In genomic region chr5:150542933-150543445, GRCh38 we compare ENCODE assay signal across 1 cellular context.
A peak's percentile ranks its signal among the peaks of the same experiment; 100 is the strongest.
TF ChIP-seq lines count a peak whose summit lies in the region.

No MANE protein-coding gene starts in this region.

TF ChIP-seq in HepG2, 621 proteins besides CTCF, POLR2A, EP300 and RAD21 (continued from another document and continues in another):
- no peak for TF ChIP-seq CENPBD1 (CRISPR knock-in tag; IDR thresholded peaks at IDR 0.05; ENCODE audit: borderline replicate concordance, low read depth)
- TF ChIP-seq PAX8 (CRISPR knock-in tag; IDR thresholded peaks at IDR 0.05; ENCODE audit: borderline replicate concordance) = no peak
- TF ChIP-seq RARG (CRISPR knock-in tag; IDR thresholded peaks at IDR 0.05; ENCODE audit: low read depth) = no peak
- TF ChIP-seq ZIK1 (CRISPR knock-in tag; IDR thresholded peaks at IDR 0.05; ENCODE audit: borderline replicate concordance, low read depth) = peak; percentile 43; the same call in 1 of the 2 replicates
- TF ChIP-seq MED13 (CRISPR knock-in tag; IDR thresholded peaks at IDR 0.05) = peak; percentile 79; the same call in 1 of the 2 replicates
- peak; percentile 99 for TF ChIP-seq NCOA2 (CRISPR knock-in tag; IDR thresholded peaks at IDR 0.05)
- peak; percentile 79; the same call in 1 of the 2 replicates for TF ChIP-seq ZNF557 (CRISPR knock-in tag; IDR thresholded peaks at IDR 0.05)
- peak; percentile 95 for TF ChIP-seq RERE (CRISPR knock-in tag; IDR thresholded peaks at IDR 0.05; ENCODE audit: low read depth)
- TF ChIP-seq ZNF121 (CRISPR knock-in tag; IDR thresholded peaks at IDR 0.05) = peak; percentile 85
- peak; percentile 30; the same call in 1 of the 2 replicates for TF ChIP-seq ZNF280B (CRISPR knock-in tag; IDR thresholded peaks at IDR 0.05; ENCODE audit: borderline replicate concordance)
- TF ChIP-seq ZNF597 (CRISPR knock-in tag; IDR thresholded peaks at IDR 0.05) = peak; percentile 81; the same call in 1 of the 2 replicates
- TF ChIP-seq ZNF337 (CRISPR knock-in tag; IDR thresholded peaks at IDR 0.05; ENCODE audit: borderline replicate concordance, low read depth) = peak; percentile 90; the same call in 1 of the 2 replicates
- peak; percentile 89 for TF ChIP-seq ZNF781 (CRISPR knock-in tag; IDR thresholded peaks at IDR 0.05; ENCODE audit: borderline replicate concordance, not compliant biosample characterization)
- peak; percentile 94 for TF ChIP-seq NR2C2 (CRISPR knock-in tag; IDR thresholded peaks at IDR 0.05; ENCODE audit: borderline replicate concordance)
- no peak for TF ChIP-seq ZBTB1 (CRISPR knock-in tag; IDR thresholded peaks at IDR 0.05; ENCODE audit: borderline replicate concordance)
- peak; percentile 97 for TF ChIP-seq ZNF331 (CRISPR knock-in tag; IDR thresholded peaks at IDR 0.05)
- peak; percentile 94 for TF ChIP-seq NFKBIZ (CRISPR knock-in tag; IDR thresholded peaks at IDR 0.05)
- TF ChIP-seq SRSF9 (IDR thresholded peaks at IDR 0.05; ENCODE audit: borderline replicate concordance, insufficient read depth, low read depth, low read length, poor library complexity, severe bottlenecking) = no peak
- no peak; the same call in 1 of the 2 replicates for TF ChIP-seq GABPA (IDR thresholded peaks at IDR 0.05; ENCODE audit: low read depth, low read length)
- peak; percentile 82 for TF ChIP-seq GABPA (CRISPR knock-in tag; IDR thresholded peaks at IDR 0.05; ENCODE audit: low read depth)
- no peak for TF ChIP-seq NR1H2 (CRISPR knock-in tag; IDR thresholded peaks at IDR 0.05; ENCODE audit: borderline replicate concordance, low read depth)
- TF ChIP-seq ZSCAN22 (CRISPR knock-in tag; IDR thresholded peaks at IDR 0.05) = no peak
- peak; percentile 70; the same call in 1 of the 2 replicates for TF ChIP-seq ZNF740 (CRISPR knock-in tag; IDR thresholded peaks at IDR 0.05)
- TF ChIP-seq EEA1 (CRISPR knock-in tag; IDR thresholded peaks at IDR 0.05; ENCODE audit: borderline replicate concordance) = no peak
- TF ChIP-seq DNMT3B (CRISPR knock-in tag; conservative IDR thresholded peaks at IDR 0.05) = peak; percentile 82; the same call in 1 of the 2 replicates
- no peak for TF ChIP-seq ISX (CRISPR knock-in tag; conservative IDR thresholded peaks at IDR 0.05)
- no peak for TF ChIP-seq TERF1 (CRISPR knock-in tag; IDR thresholded peaks at IDR 0.05)
- TF ChIP-seq ZNF737 (CRISPR knock-in tag; IDR thresholded peaks at IDR 0.05; ENCODE audit: borderline replicate concordance) = no peak
- peak; percentile 99 for TF ChIP-seq ZNF280D (CRISPR knock-in tag; IDR thresholded peaks at IDR 0.05)
- peak; percentile 88; the same call in 1 of the 2 replicates for TF ChIP-seq ZNF580 (CRISPR knock-in tag; IDR thresholded peaks at IDR 0.05; ENCODE audit: borderline replicate concordance, low read depth)
- no peak for TF ChIP-seq ZFP62 (CRISPR knock-in tag; IDR thresholded peaks at IDR 0.05)
- peak; percentile 98 for TF ChIP-seq ERF (CRISPR knock-in tag; IDR thresholded peaks at IDR 0.05)
- TF ChIP-seq TEAD3 (CRISPR knock-in tag; optimal IDR thresholded peaks at IDR 0.05; ENCODE audit: borderline replicate concordance) = peak; percentile 98
- no peak for TF ChIP-seq SATB2 (CRISPR knock-in tag; IDR thresholded peaks at IDR 0.05)
- no peak for TF ChIP-seq AGO1 (IDR thresholded peaks at IDR 0.05; ENCODE audit: low read depth, low read length, poor library complexity, severe bottlenecking)
- peak; percentile 99 for TF ChIP-seq ESRRA (CRISPR knock-in tag; IDR thresholded peaks at IDR 0.05; ENCODE audit: low read depth)
- peak; percentile 94 for TF ChIP-seq ZNF574 (CRISPR knock-in tag; IDR thresholded peaks at IDR 0.05)
- no peak for TF ChIP-seq TCF12 (IDR thresholded peaks at IDR 0.05)
- peak; percentile 99 for TF ChIP-seq TCF12 (CRISPR knock-in tag; IDR thresholded peaks at IDR 0.05)
- no peak for TF ChIP-seq GTF2F1 (IDR thresholded peaks at IDR 0.05; ENCODE audit: low read length)
- TF ChIP-seq ATF1 (CRISPR knock-in tag; IDR thresholded peaks at IDR 0.05) = peak; percentile 86
- peak; percentile 82 for TF ChIP-seq FOXA1 (IDR thresholded peaks at IDR 0.05)
- TF ChIP-seq FOXA1 (CRISPR knock-in tag; IDR thresholded peaks at IDR 0.05) = peak; percentile 100
- TF ChIP-seq KDM5A (IDR thresholded peaks at IDR 0.05; ENCODE audit: borderline replicate concordance, low read length) = no peak
- peak; percentile 93; the same call in 1 of the 2 replicates for TF ChIP-seq KLF12 (CRISPR knock-in tag; IDR thresholded peaks at IDR 0.05; ENCODE audit: borderline replicate concordance)
- TF ChIP-seq ELF4 (CRISPR knock-in tag; IDR thresholded peaks at IDR 0.05; ENCODE audit: borderline replicate concordance) = no peak
- TF ChIP-seq SPEN (CRISPR knock-in tag; IDR thresholded peaks at IDR 0.05; ENCODE audit: low read depth) = peak; percentile 95
- 0 out of 2 replicates have a peak, but pooled peaks have one; percentile 1 for TF ChIP-seq CHD4 (IDR thresholded peaks at IDR 0.05; ENCODE audit: borderline replicate concordance, low read length)
- peak; percentile 98 for TF ChIP-seq ZNF543 (CRISPR knock-in tag; IDR thresholded peaks at IDR 0.05)
- TF ChIP-seq ZBTB14 (CRISPR knock-in tag; IDR thresholded peaks at IDR 0.05) = no peak
